Comparison of ENCODE assay signal across 16 cellular contexts in genomic region chr1:173269490-173270230, GRCh38.
DNase-seq lines count a peak whose midpoint lies in the region; ATAC-seq and TF ChIP-seq lines count a peak whose summit lies in the region.
"Had no signal": no experiment of that assay in that cellular context is flagged by ENCODE, and none has a peak within 500 bp of the region (broad histone marks: within the 10 kb centered on the region; RNA-seq: fewer than 3 reads in every experiment).

No MANE protein-coding gene starts in this region.

- H3K4me2 ChIP-seq in mammary epithelial cell (ENCODE audit: insufficient read depth, low read depth, low read length): peak overlapping the region; percentile 66

- TF ChIP-seq CTCF in mammary epithelial cell (conservative IDR thresholded peaks at IDR 0.05 in 1 of 2, IDR thresholded peaks at IDR 0.05 in 1 of 2; ENCODE audit: extremely low read depth in 1 of 2, insufficient read depth in 1 of 2, low read depth in 1 of 2, low read length in 2 of 2) (no peak), dorsolateral prefrontal cortex (IDR thresholded peaks at IDR 0.05 in 54 of 56, conservative IDR thresholded peaks at IDR 0.05 in 2 of 56; ENCODE audit: low read depth in 1 of 56, partially characterized antibody in 56 of 56) (no peak)

- H3K79me2 ChIP-seq in mammary epithelial cell (ENCODE audit: insufficient read depth, low read length): no peaks in the 10 kb centered on the region

- H3K27ac ChIP-seq in mammary epithelial cell (ENCODE audit: insufficient read depth, low read depth, low read length) (peak overlapping the region; percentile 77), dorsolateral prefrontal cortex (no peak overlapping the region)
- H3K27ac ChIP-seq: SK-N-MC had no signal

- WGBS in mammary epithelial cell (ENCODE audit: low coverage, missing lambda C conversion rate): 0% methylated on average over 2 of the region's 2 CpGs

- H3K27me3 ChIP-seq in mammary epithelial cell (ENCODE audit: insufficient read depth, low read length) (no peaks in the 10 kb centered on the region), dorsolateral prefrontal cortex (no peaks in the 10 kb centered on the region)

- H4K20me1 ChIP-seq in mammary epithelial cell (ENCODE audit: insufficient read depth, low read length): no peaks in the 10 kb centered on the region

- CTCF ChIA-PET in mammary epithelial cell (lab: Charles Lee; ENCODE audit: low non-redundant PET): no interaction called here

- peak overlapping the region; percentile 60 for H2AFZ ChIP-seq in mammary epithelial cell (ENCODE audit: low read depth, low read length)

- no peak overlapping the region for H3K4me3 ChIP-seq in mammary epithelial cell (replicated peaks in 1 of 3; ENCODE audit: insufficient read depth in 1 of 3, low read depth in 2 of 3, low read length in 3 of 3)
- H3K4me3 ChIP-seq in dorsolateral prefrontal cortex: no peak overlapping the region
- H3K4me3 ChIP-seq: SK-N-MC had no signal

- H3K36me3 ChIP-seq in mammary epithelial cell (ENCODE audit: insufficient read depth, low read length): no peaks in the 10 kb centered on the region

- no peaks in the 10 kb centered on the region for H3K9me3 ChIP-seq in mammary epithelial cell (replicated peaks; ENCODE audit: insufficient read depth, low read length)

- BruUV-seq in mammary epithelial cell (replicated peaks; lab: Mats Ljungman, UMichigan): no TSS peak

- peaks cover 42% of the 10 kb centered on the region for H3K4me1 ChIP-seq in mammary epithelial cell (ENCODE audit: insufficient read depth, low read length)

- no peak for ATAC-seq in Right ventricle myocardium superior (ENCODE audit: poor library complexity)

- dilution Hi-C loops in mammary epithelial cell (cut with HindIII; ENCODE audit: low sequenced_read_pairs): no loop called here

- peak overlapping the region; percentile 21 for H3K9ac ChIP-seq in mammary epithelial cell (ENCODE audit: insufficient read depth, low read length)

- DNase-seq in COLO829 (ENCODE audit: low spot score) (peak; percentile 88), LoVo (ENCODE audit: low spot score) (peak; percentile 37), mammary epithelial cell (peak; percentile 87), lung microvascular endothelial cell (ENCODE audit: low read depth in 2 of 2) (peak; percentile 4 to 90), Right ventricle myocardium superior (no peak), activated gamma-delta T cell treated with Interleukin-2 at 50 U/mL for 16 hours (no peak), dorsolateral prefrontal cortex (no peak), NOMO-1 (lab: John Stamatoyannopoulos, UW; ENCODE audit: unreplicated experiment in 2 of 2) (no peak)
- DNase-seq: activated CD4-positive, alpha-beta T cell treated with anti-CD3 and anti-CD28 coated beads, Interleukin-2, amount 50 U/mL, for 48 hours; activated naive CD4-positive, alpha-beta T cell treated with anti-CD3 and anti-CD28 coated beads for 36 hours; CD8-positive, alpha-beta memory T cell; effector CD4-positive, alpha-beta T cell; KBM-7; NCI-H2227 treated with DMSO at 0.1 percent for 48 hours; nephron progenitor cell had no signal

- in situ Hi-C loops in mammary epithelial cell (cut with MboI; ENCODE audit: low sequenced_read_pairs in 2 of 2): loop anchor here in 1 of 2 donors (25.0 kb wide), 2 partner anchors 143 to 543 kb away; partner anchors contain the start of genes CENPL and DARS2

- intact Hi-C loops in mammary epithelial cell (cut with micrococcal nuclease): no loop called here
- intact Hi-C loops in Right ventricle myocardium superior (cut with DNase I): no loop called here
- intact Hi-C loops in dorsolateral prefrontal cortex (cut with DNase I): no loop called here

Comparison
In these comparisons a context has a peak if more than half of its experiments do, and no peak if none do; other contexts are left out.
1. DNase-seq: peak in COLO829 (single experiment), LoVo (single experiment), mammary epithelial cell (single experiment) and lung microvascular endothelial cell (2 of 2); none in Right ventricle myocardium superior (single experiment), activated gamma-delta T cell treated with Interleukin-2 at 50 U/mL for 16 hours (single experiment), dorsolateral prefrontal cortex (0 of 10) and NOMO-1 (0 of 2).